ENCODE assay signal across 20 cellular contexts in the genomic region with DNA sequence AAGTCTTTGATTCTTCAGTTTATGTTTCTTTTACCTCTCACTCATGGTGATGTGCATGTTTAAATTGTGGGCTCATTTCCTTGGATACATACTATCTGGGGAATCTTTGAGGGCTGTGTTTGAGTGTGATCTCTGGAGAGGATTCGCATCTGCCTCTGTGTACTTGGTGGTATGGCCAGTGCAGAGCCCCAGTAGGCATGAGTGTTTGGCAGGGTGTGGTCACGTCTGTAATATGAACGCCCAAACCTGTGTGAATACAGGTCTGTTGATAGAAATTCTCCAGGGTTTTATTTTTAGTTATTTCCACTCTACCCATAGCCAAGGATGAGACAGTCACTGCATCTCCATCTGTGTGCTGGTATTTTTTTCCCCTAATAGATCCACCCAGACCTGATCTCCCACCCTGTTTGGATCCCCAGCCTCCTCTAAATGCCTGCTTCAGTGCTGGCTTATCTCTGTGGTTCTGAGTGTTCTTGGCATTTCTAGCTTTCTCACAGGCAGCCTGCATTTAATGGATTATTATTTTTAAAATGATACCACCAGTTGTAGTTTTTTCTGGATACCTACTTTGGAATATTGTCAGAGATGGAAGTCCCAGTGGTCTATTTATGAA. TPM values are rescaled to one million over a fixed set of nuclear protein-coding genes. Genes with fewer than 3 reads are reported as not detected.
DNase-seq lines count a peak whose midpoint lies in the region; TF ChIP-seq lines count a peak whose summit lies in the region.
"Had no signal": no experiment of that assay in that cellular context is flagged by ENCODE, and none has a peak within 500 bp of the region (broad histone marks: within the 10 kb centered on the region; RNA-seq: fewer than 3 reads in every experiment).

No MANE protein-coding gene starts in this region.

- H3K4me3 ChIP-seq in esophagus muscularis mucosa (no peak overlapping the region), left ventricle myocardium inferior (peak overlapping the region; percentile 53)
- H3K4me3 ChIP-seq: GM23248 had no signal

- H3K27ac ChIP-seq in esophagus muscularis mucosa (replicated peaks in 1 of 4) (peak overlapping the region in 3 of 4 donors; percentile 19 to 52 (median 30)), left ventricle myocardium inferior (replicated peaks) (peak overlapping the region; percentile 83), substantia nigra (ENCODE audit: low read depth, low read length, poor library complexity, severe bottlenecking) (no peak overlapping the region)
- H3K27ac ChIP-seq: 22Rv1, C4-2B, GM23248, KMS-11 had no signal

- no peak for TF ChIP-seq CTCF in esophagus muscularis mucosa (IDR thresholded peaks at IDR 0.05)
- TF ChIP-seq CTCF in left ventricle myocardium inferior (IDR thresholded peaks at IDR 0.05; ENCODE audit: borderline replicate concordance) = no peak
- no peak for TF ChIP-seq CTCF in type B pancreatic cell (conservative IDR thresholded peaks at IDR 0.05)

- H3K27me3 ChIP-seq in esophagus muscularis mucosa = no peaks in the 10 kb centered on the region
- no peaks in the 10 kb centered on the region for H3K27me3 ChIP-seq in left ventricle myocardium inferior (ENCODE audit: low read depth)

- intact Hi-C loops in esophagus muscularis mucosa (cut with DNase I) = loop anchor here (10.0 kb wide), 1 partner anchor 103 kb away; no protein-coding TSS in a partner anchor
- intact Hi-C loops in left ventricle myocardium inferior (cut with micrococcal nuclease) = no loop called here
- intact Hi-C loops in activated T-helper 1 cell treated with anti-CD3 and anti-CD28 coated beads, Interleukin-12 subunit alpha, Interleukin-12 subunit beta, Interleukin-2, Interleukin-4 antibody, amounts not matched to agents 30 ng/mL and 10 ng/mL and 1 ng/mL, durations not matched to agents 14 hours and 24 hours and 36 hours (cut with micrococcal nuclease) = no loop called here

- no peak for TF ChIP-seq POLR2A in esophagus muscularis mucosa (IDR thresholded peaks at IDR 0.05; ENCODE audit: low read depth)

- WGBS in esophagus muscularis mucosa = 48% methylated on average over 3 of the region's 3 CpGs

- H3K4me1 Mint-ChIP-seq in type B pancreatic cell (ENCODE audit: unreplicated experiment) = peaks cover 9% of the 10 kb centered on the region
- no peaks in the 10 kb centered on the region for H3K4me1 Mint-ChIP-seq in activated T-helper 1 cell treated with anti-CD3 and anti-CD28 coated beads, Interleukin-12 subunit alpha, Interleukin-12 subunit beta, Interleukin-2, Interleukin-4 antibody, amounts not matched to agents 30 ng/mL and 10 ng/mL and 1 ng/mL, durations not matched to agents 14 hours and 24 hours and 36 hours (ENCODE audit: low read depth)

- no peaks in the 10 kb centered on the region for H3K27me3 Mint-ChIP-seq in type B pancreatic cell
- no peaks in the 10 kb centered on the region for H3K27me3 Mint-ChIP-seq in activated T-helper 1 cell treated with anti-CD3 and anti-CD28 coated beads, Interleukin-12 subunit alpha, Interleukin-12 subunit beta, Interleukin-2, Interleukin-4 antibody, amounts not matched to agents 30 ng/mL and 10 ng/mL and 1 ng/mL, durations not matched to agents 14 hours and 24 hours and 36 hours (ENCODE audit: insufficient read depth)

- H3K4me1 ChIP-seq in esophagus muscularis mucosa (peaks cover 29 to 79% (median 78%) of the 10 kb centered on the region in 4 donors), left ventricle myocardium inferior (peaks cover 62% of the 10 kb centered on the region)

- TF ChIP-seq EP300 in esophagus muscularis mucosa (IDR thresholded peaks at IDR 0.05) = no peak

- no peak overlapping the region for H3K4me3 Mint-ChIP-seq in type B pancreatic cell
- no peak overlapping the region for H3K4me3 Mint-ChIP-seq in activated T-helper 1 cell treated with anti-CD3 and anti-CD28 coated beads, Interleukin-12 subunit alpha, Interleukin-12 subunit beta, Interleukin-2, Interleukin-4 antibody, amounts not matched to agents 30 ng/mL and 10 ng/mL and 1 ng/mL, durations not matched to agents 14 hours and 24 hours and 36 hours

- H3K36me3 ChIP-seq in esophagus muscularis mucosa (peaks cover 0 to 3% (median 2%) of the 10 kb centered on the region in 4 donors), left ventricle myocardium inferior (no peaks in the 10 kb centered on the region)

- H3K27ac Mint-ChIP-seq in type B pancreatic cell = peak overlapping the region; percentile 41
- no peak overlapping the region for H3K27ac Mint-ChIP-seq in activated T-helper 1 cell treated with anti-CD3 and anti-CD28 coated beads, Interleukin-12 subunit alpha, Interleukin-12 subunit beta, Interleukin-2, Interleukin-4 antibody, amounts not matched to agents 30 ng/mL and 10 ng/mL and 1 ng/mL, durations not matched to agents 14 hours and 24 hours and 36 hours

- DNase-seq in NCI-H748 (lab: John Stamatoyannopoulos, UW; ENCODE audit: unreplicated experiment) = peak; percentile 34
- DNase-seq in NCI-H748 treated with DMSO at 0.1 percent for 48 hours (lab: John Stamatoyannopoulos, UW) = no peak
- DNase-seq in esophagus muscularis mucosa (ENCODE audit: extremely low spot score) = no peak
- DNase-seq in left ventricle myocardium inferior = no peak
- no peak for DNase-seq in type B pancreatic cell (ENCODE audit: extremely low spot score, unreplicated experiment)
- no peak for DNase-seq in COLO829 (ENCODE audit: low spot score)
- DNase-seq in activated T-helper 1 cell treated with anti-CD3 and anti-CD28 coated beads, Interleukin-12 subunit alpha, Interleukin-12 subunit beta, Interleukin-2, Interleukin-4 antibody, amounts not matched to agents 30 ng/mL and 10 ng/mL and 1 ng/mL, durations not matched to agents 14 hours and 24 hours and 36 hours (ENCODE audit: low spot score) = no peak
- DNase-seq in substantia nigra (lab: John Stamatoyannopoulos, UW) = no peak
- DNase-seq: AML-193, DND-41, GM23248, NCI-H1417, NCI-H187, NCI-H2227 treated with DMSO at 0.1 percent for 48 hours, NCI-H510A treated with DMSO at 0.1 percent for 48 hours, PC-3, RPMI8226 had no signal

- no peaks in the 10 kb centered on the region for H3K9me3 Mint-ChIP-seq in type B pancreatic cell
- H3K9me3 Mint-ChIP-seq in activated T-helper 1 cell treated with anti-CD3 and anti-CD28 coated beads, Interleukin-12 subunit alpha, Interleukin-12 subunit beta, Interleukin-2, Interleukin-4 antibody, amounts not matched to agents 30 ng/mL and 10 ng/mL and 1 ng/mL, durations not matched to agents 14 hours and 24 hours and 36 hours = no peaks in the 10 kb centered on the region

- H3K36me3 Mint-ChIP-seq in type B pancreatic cell = peaks cover 5% of the 10 kb centered on the region
- peaks cover 1% of the 10 kb centered on the region for H3K36me3 Mint-ChIP-seq in activated T-helper 1 cell treated with anti-CD3 and anti-CD28 coated beads, Interleukin-12 subunit alpha, Interleukin-12 subunit beta, Interleukin-2, Interleukin-4 antibody, amounts not matched to agents 30 ng/mL and 10 ng/mL and 1 ng/mL, durations not matched to agents 14 hours and 24 hours and 36 hours (ENCODE audit: low read depth)

- H3K9me3 ChIP-seq in esophagus muscularis mucosa (no peaks in the 10 kb centered on the region), left ventricle myocardium inferior (replicated peaks) (no peaks in the 10 kb centered on the region)

RNA-seq across cellular contexts. Expression of a gene that starts 37.5 kb away (rescaled TPM):
- total RNA-seq in esophagus muscularis mucosa = 100 to 1,000 TPM; 101 to 172 (median 125) TPM
- total RNA-seq in left ventricle myocardium inferior = 130 TPM
- total RNA-seq in type B pancreatic cell (ENCODE audit: low replicate concordance) = 85.2 and 187 TPM in 2 replicates
- total RNA-seq in activated T-helper 1 cell treated with anti-CD3 and anti-CD28 coated beads, Interleukin-12 subunit alpha, Interleukin-12 subunit beta, Interleukin-2, Interleukin-4 antibody, amounts not matched to agents 30 ng/mL and 10 ng/mL and 1 ng/mL, durations not matched to agents 14 hours and 24 hours and 36 hours = 19.3 and 20.7 TPM in 2 replicates
